Comparison of ENCODE assay signal across 1 cellular context in genomic region chr4:76799718-76800117, GRCh38.
TF ChIP-seq lines count a peak whose summit lies in the region.

No MANE protein-coding gene starts in this region.

TF ChIP-seq in K562, 482 proteins besides CTCF, POLR2A, EP300 and RAD21 (continued from another document):
- TF ChIP-seq SMAD4 (CRISPR knock-in tag; conservative IDR thresholded peaks at IDR 0.05) = 0 out of 2 replicates have a peak, but pooled peaks have one; percentile 41
- no peak for TF ChIP-seq L3MBTL2 (IDR thresholded peaks at IDR 0.05)
TF ChIP-seq in K562: peak in this region for 11.
